16 cellular contexts compared by ENCODE assay signal in the genomic region with DNA sequence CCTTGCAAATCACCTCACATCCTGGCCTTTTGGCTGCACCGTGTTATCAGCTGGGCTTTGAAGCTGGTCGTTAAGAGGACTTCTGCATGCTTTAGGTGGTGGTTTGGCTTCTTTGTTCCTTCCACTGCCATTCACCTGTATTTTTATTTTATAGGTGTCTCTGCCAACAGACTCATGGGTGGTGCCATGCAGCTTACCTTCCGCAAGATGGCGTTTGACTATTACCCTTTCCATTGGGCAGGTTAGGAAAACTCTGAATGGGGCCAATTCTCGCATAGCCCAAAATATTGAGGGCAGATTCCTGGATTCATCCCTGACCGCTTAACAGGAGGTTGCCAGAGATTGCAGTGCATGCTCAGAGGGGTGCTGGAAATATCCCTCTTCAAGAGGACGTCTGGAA. TPM values are rescaled to one million over a fixed set of nuclear protein-coding genes. Genes with fewer than 3 reads are reported as not detected.
DNase-seq lines count a peak whose midpoint lies in the region; ATAC-seq and TF ChIP-seq lines count a peak whose summit lies in the region.
"Had no signal": no experiment of that assay in that cellular context is flagged by ENCODE, and none has a peak within 500 bp of the region (broad histone marks: within the 10 kb centered on the region; RNA-seq: fewer than 3 reads in every experiment).

No MANE protein-coding gene starts in this region.

- TF ChIP-seq POLR2A in vagina (IDR thresholded peaks at IDR 0.05) = no peak

- no peaks in the 10 kb centered on the region for H3K4me1 ChIP-seq in vagina

- H3K9me3 ChIP-seq in vagina = no peaks in the 10 kb centered on the region
- H3K9me3 ChIP-seq: BLaER1 treated with 17β-estradiol and CSF1 and Interleukin-3, amounts not matched to agents 10 nM and 100 nM had no signal

- TF ChIP-seq CTCF in 22Rv1 (IDR thresholded peaks at IDR 0.05) = peak; percentile 39
- TF ChIP-seq CTCF in LNCAP (IDR thresholded peaks at IDR 0.05) = peak; percentile 20; the same call in 1 of the 2 replicates
- peak; percentile 62 for TF ChIP-seq CTCF in VCaP (conservative IDR thresholded peaks at IDR 0.05)
- peak; percentile 20 for TF ChIP-seq CTCF in fibroblast of pulmonary artery (IDR thresholded peaks at IDR 0.05; ENCODE audit: low read length, missing control alignments)
- TF ChIP-seq CTCF in GM13976 (IDR thresholded peaks at IDR 0.05; ENCODE audit: borderline replicate concordance, control extremely low read depth, extremely low read depth, insufficient read depth, missing control alignments) = no peak
- no peak for TF ChIP-seq CTCF in vagina (IDR thresholded peaks at IDR 0.05)

- no peaks in the 10 kb centered on the region for H3K27me3 ChIP-seq in vagina
- H3K27me3 ChIP-seq: BLaER1 treated with 17β-estradiol and CSF1 and Interleukin-3, amounts not matched to agents 10 nM and 100 nM had no signal

- in situ Hi-C loops in GM13976 (cut with MboI; ENCODE audit: low sequenced_read_pairs, unreplicated experiment) = no loop called here

- no peak for DNase-seq in fibroblast of pulmonary artery (ENCODE audit: low read depth)
- no peak for DNase-seq in GM13976 (ENCODE audit: low spot score)
- DNase-seq in stimulated activated CD4-positive, alpha-beta T cell treated with anti-CD3 and anti-CD28 coated beads, Interleukin-4, amount 100 ng/mL, for 4 hours = no peak
- DNase-seq in vagina (ENCODE audit: extremely low spot score in 2 of 2) = no peak
- DNase-seq: NCI-H1092, NCI-H146, NCI-H2081 treated with DMSO at 0.1 percent for 48 hours, NCI-H510A treated with DMSO at 0.1 percent for 48 hours, NCI-H82, SHP77 treated with DMSO at 0.1 percent for 48 hours had no signal

- H3K4me3 ChIP-seq in fibroblast of pulmonary artery (replicated peaks; ENCODE audit: low read depth, low read length) (no peak overlapping the region), vagina (no peak overlapping the region)
- H3K4me3 ChIP-seq: BLaER1 treated with 17β-estradiol and CSF1 and Interleukin-3, amounts not matched to agents 10 nM and 100 nM had no signal

- no peak overlapping the region for H3K27ac ChIP-seq in 22Rv1
- H3K27ac ChIP-seq in VCaP = no peak overlapping the region
- H3K27ac ChIP-seq in vagina = no peak overlapping the region
- H3K27ac ChIP-seq: BLaER1 treated with 17β-estradiol and CSF1 and Interleukin-3, amounts not matched to agents 10 nM and 100 nM had no signal

- no peak for ATAC-seq in HG03457 (IDR thresholded peaks at IDR 0.05; ENCODE audit: unreplicated experiment)
- ATAC-seq: HCT116 had no signal

- H3K36me3 ChIP-seq in vagina = peaks cover 0 to 48% of the 10 kb centered on the region in 2 donors

- intact Hi-C loops in vagina (cut with DNase I) = no loop called here

RNA-seq across cellular contexts. Expression of gene TAF11, which starts 32.4 kb away (rescaled TPM):
- 11.3 TPM for total RNA-seq in vagina

RNA-seq across cellular contexts. Expression of gene ANKS1A, which starts 33.6 kb away (rescaled TPM):
- total RNA-seq in vagina = 24.3 TPM

Comparison
In these comparisons a context has a peak if more than half of its experiments do, and no peak if none do; other contexts are left out.
1. CTCF ChIP-seq: peak in 22Rv1 (single experiment), LNCAP (single experiment), VCaP (single experiment) and fibroblast of pulmonary artery (single experiment); none in GM13976 (single experiment) and vagina (0 of 3).